Comparison of ENCODE assay signal across 8 cellular contexts in the genomic region with DNA sequence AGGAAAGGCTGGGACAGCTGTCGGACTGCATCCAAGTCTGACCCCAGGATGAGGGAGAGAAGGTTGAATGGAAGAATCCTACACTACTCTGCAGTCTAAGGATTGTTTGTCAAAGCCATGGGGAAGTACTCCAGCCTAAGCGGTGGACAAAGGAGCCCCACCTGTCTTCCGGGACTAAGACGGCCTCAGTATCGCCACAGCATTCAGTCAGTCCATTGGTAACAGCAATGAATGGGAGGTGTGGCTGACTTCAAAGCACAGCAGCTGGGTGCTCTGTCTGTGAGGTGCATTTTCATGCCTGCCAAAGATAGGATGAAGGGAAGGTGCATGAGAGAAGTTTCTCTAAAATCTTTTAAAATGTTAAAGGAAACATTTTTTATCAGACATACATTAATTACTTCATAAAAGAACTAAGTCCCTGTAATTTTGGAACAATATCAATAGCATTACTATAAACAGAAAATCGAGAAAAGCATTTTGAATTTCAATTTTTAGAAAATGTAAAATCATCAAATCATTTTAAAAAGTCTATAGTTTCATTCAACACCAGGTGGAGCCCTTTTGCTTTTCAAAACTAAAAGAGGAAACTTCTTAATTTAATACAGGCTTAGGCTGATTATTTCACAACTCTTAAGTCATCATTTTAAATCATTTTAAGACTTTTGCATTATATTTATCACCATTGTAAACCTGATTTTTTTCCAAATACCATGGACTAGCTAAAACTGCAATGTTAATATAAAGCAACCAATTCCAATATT. TPM values are rescaled to one million over a fixed set of nuclear protein-coding genes. Genes with fewer than 3 reads are reported as not detected.
DNase-seq lines count a peak whose midpoint lies in the region; ATAC-seq and TF ChIP-seq lines count a peak whose summit lies in the region.

No MANE protein-coding gene starts in this region.

- no peaks in the 10 kb centered on the region for H3K27me3 ChIP-seq in colonic mucosa

- no peak overlapping the region for H3K9ac ChIP-seq in colonic mucosa (ENCODE audit: low read depth in 2 of 2, low read length in 2 of 2)

- intact Hi-C loops in colonic mucosa (cut with DNase I): loop anchor here (2.0 kb wide), 1 partner anchor 128 kb away; no protein-coding TSS in a partner anchor

- no peaks in the 10 kb centered on the region for H3K4me1 ChIP-seq in colonic mucosa

- H3K4me3 ChIP-seq in colonic mucosa: no peak overlapping the region

- peak; percentile 36 for TF ChIP-seq CTCF in colonic mucosa (IDR thresholded peaks at IDR 0.05)

- no peaks in the 10 kb centered on the region for H3K36me3 ChIP-seq in colonic mucosa

- DNase-seq in DMS 273 (lab: John Stamatoyannopoulos, UW; ENCODE audit: unreplicated experiment) (peak; percentile 45), DMS 273 treated with DMSO at 0.1 percent for 48 hours (lab: John Stamatoyannopoulos, UW) (no peak), NCI-H748 (lab: John Stamatoyannopoulos, UW; ENCODE audit: unreplicated experiment) (peak; percentile 89), colonic mucosa (no peak), midbrain (lab: John Stamatoyannopoulos, UW) (peak; percentile 39)
- no peak for DNase-seq in activated T-cell treated with anti-CD3 and anti-CD28 coated beads, Interleukin-2, amount 50 U/mL, for 48 hours

- H3K9me3 ChIP-seq in colonic mucosa: no peaks in the 10 kb centered on the region

- ATAC-seq in GM21515 (IDR thresholded peaks at IDR 0.05; ENCODE audit: unreplicated experiment) (no peak), GM19463 (IDR thresholded peaks at IDR 0.05; ENCODE audit: unreplicated experiment) (no peak)

- no peak overlapping the region for H3K27ac ChIP-seq in colonic mucosa

RNA-seq across cellular contexts. Expression of a gene that starts 27.6 kb away (rescaled TPM):
- 1 to 10 TPM; 3.0 to 4.8 TPM for total RNA-seq in colonic mucosa

Comparison
In these comparisons a context has a peak if more than half of its experiments do, and no peak if none do; other contexts are left out.
1. DNase-seq: peak in DMS 273 (single experiment), NCI-H748 (single experiment) and midbrain (single experiment); none in DMS 273 treated with DMSO at 0.1 percent for 48 hours (single experiment), colonic mucosa (single experiment) and activated T-cell treated with anti-CD3 and anti-CD28 coated beads, Interleukin-2, amount 50 U/mL, for 48 hours (0 of 2).